In the genomic region with DNA sequence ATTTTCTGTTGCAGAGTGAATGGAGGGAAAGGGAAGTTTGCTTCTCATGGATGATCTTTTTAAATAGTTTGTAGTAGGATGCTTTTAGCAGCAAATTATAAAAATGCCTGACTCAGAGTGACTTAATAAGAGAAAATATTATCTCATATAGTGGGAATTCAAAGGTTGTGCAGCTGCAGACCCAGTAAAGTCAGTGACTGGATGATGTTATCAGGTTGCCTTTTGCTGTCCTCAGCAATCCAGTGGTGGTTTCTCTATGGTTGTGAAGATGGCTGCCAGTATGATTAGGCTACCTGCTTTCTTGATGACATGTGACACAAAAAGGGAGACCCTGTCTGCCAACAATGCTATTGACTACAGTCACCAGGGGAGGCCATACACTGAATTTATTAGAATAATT, we compare ENCODE assay signal across 30 cellular contexts.
DNase-seq lines count a peak whose midpoint lies in the region; ATAC-seq and TF ChIP-seq lines count a peak whose summit lies in the region.
"Had no signal": no experiment of that assay in that cellular context is flagged by ENCODE, and none has a peak within 500 bp of the region (broad histone marks: within the 10 kb centered on the region; RNA-seq: fewer than 3 reads in every experiment).

No MANE protein-coding gene starts in this region.

- H4K20me1 ChIP-seq in KMS-11 (ENCODE audit: insufficient read depth) = no peaks in the 10 kb centered on the region

- H3K36me3 ChIP-seq in KMS-11 (ENCODE audit: insufficient read depth) (peaks cover 2% of the 10 kb centered on the region; the same call in 1 of the 2 replicates), brain microvascular endothelial cell (replicated peaks) (no peaks in the 10 kb centered on the region), Peyer's patch (no peaks in the 10 kb centered on the region), esophagus muscularis mucosa (peaks cover 0 to 10% (median 2%) of the 10 kb centered on the region in 4 donors)
- H3K36me3 ChIP-seq: neural progenitor cell, vagina had no signal

- peak overlapping the region; percentile 14; the same call in 1 of the 2 replicates for H3K4me2 ChIP-seq in KMS-11
- H3K4me2 ChIP-seq: neural progenitor cell had no signal

- TF ChIP-seq POLR2A in Peyer's patch (IDR thresholded peaks at IDR 0.05) (no peak), esophagus muscularis mucosa (IDR thresholded peaks at IDR 0.05; ENCODE audit: low read depth) (no peak)

- peaks cover 16% of the 10 kb centered on the region for H3K4me1 ChIP-seq in KMS-11 (ENCODE audit: low read depth, poor library complexity, severe bottlenecking)
- no peaks in the 10 kb centered on the region for H3K4me1 ChIP-seq in Peyer's patch
- H3K4me1 ChIP-seq in esophagus muscularis mucosa = no peaks in the 10 kb centered on the region
- H3K4me1 ChIP-seq: left ventricle myocardium inferior, neural progenitor cell, spleen, stomach, vagina had no signal

- no peaks in the 10 kb centered on the region for H3K79me2 ChIP-seq in KMS-11 (ENCODE audit: insufficient read depth, low read depth)

- no peak overlapping the region for H3K9ac ChIP-seq in KMS-11
- H3K9ac ChIP-seq: neural progenitor cell had no signal

- in situ Hi-C loops in brain microvascular endothelial cell (cut with HindIII; ENCODE audit: low pct_ligation_motif_present, low sequenced_read_pairs) = no loop called here

- TF ChIP-seq EP300 in esophagus muscularis mucosa (IDR thresholded peaks at IDR 0.05) = no peak

- H3K27me3 ChIP-seq in KMS-11 (ENCODE audit: insufficient read depth, low read depth) = no peaks in the 10 kb centered on the region
- H3K27me3 ChIP-seq in brain microvascular endothelial cell (replicated peaks) = no peaks in the 10 kb centered on the region
- H3K27me3 ChIP-seq in Peyer's patch = no peaks in the 10 kb centered on the region
- H3K27me3 ChIP-seq in esophagus muscularis mucosa = no peaks in the 10 kb centered on the region
- H3K27me3 ChIP-seq: dorsolateral prefrontal cortex, neural progenitor cell, spleen, stomach, vagina had no signal

- DNase-seq in AG08396 (ENCODE audit: low spot score) = peak; percentile 26
- DNase-seq in brain microvascular endothelial cell = peak; percentile 66
- DNase-seq in hepatic stellate cell (ENCODE audit: low spot score) = peak; percentile 32
- no peak for DNase-seq in Peyer's patch
- no peak for DNase-seq in esophagus muscularis mucosa (ENCODE audit: extremely low spot score)
- DNase-seq: activated CD4-positive, alpha-beta T cell treated with anti-CD3 and anti-CD28 coated beads, Interleukin-2, amount 50 U/mL, for 1 hour; activated CD4-positive, CD25-positive, alpha-beta regulatory T cell; activated gamma-delta T cell; activated naive CD8-positive, alpha-beta T cell treated with anti-CD3 and anti-CD28 coated beads for 36 hours; activated T-cell treated with anti-CD3 and anti-CD28 coated beads, Interleukin-2, amount 50 U/mL, for 1 hour; AML-193; CD8-positive, alpha-beta T cell; cerebellar nuclear complex; dorsolateral prefrontal cortex; H7; left ventricle myocardium inferior; NCI-H1092 treated with DMSO at 0.1 percent for 48 hours; NCI-H187 treated with DMSO at 0.1 percent for 48 hours; NCI-H2171; NCI-H510A; right cardiac atrium; spleen; stimulated activated CD4-positive, alpha-beta T cell treated with anti-CD3 and anti-CD28 coated beads, Interleukin-2, amount 100 ng/mL, for 48 hours; stomach had no signal

- no peak overlapping the region for H2AFZ ChIP-seq in KMS-11 (ENCODE audit: low read depth)
- H2AFZ ChIP-seq: neural progenitor cell had no signal

- TF ChIP-seq CTCF in KMS-11 (conservative IDR thresholded peaks at IDR 0.05; ENCODE audit: low read depth, low read length) (no peak), brain microvascular endothelial cell (IDR thresholded peaks at IDR 0.05; ENCODE audit: low read depth, low read length, missing control alignments) (no peak), Peyer's patch (IDR thresholded peaks at IDR 0.05) (no peak), esophagus muscularis mucosa (IDR thresholded peaks at IDR 0.05) (no peak)

- H3K27ac ChIP-seq in KMS-11 = no peak overlapping the region
- no peak overlapping the region for H3K27ac ChIP-seq in brain microvascular endothelial cell
- no peak overlapping the region for H3K27ac ChIP-seq in Peyer's patch
- H3K27ac ChIP-seq in esophagus muscularis mucosa (replicated peaks in 1 of 4) = no peak overlapping the region
- H3K27ac ChIP-seq: dorsolateral prefrontal cortex, left ventricle myocardium inferior, neural progenitor cell, RWPE1, spleen, stomach, vagina had no signal

- no peaks in the 10 kb centered on the region for H3K9me3 ChIP-seq in Peyer's patch
- H3K9me3 ChIP-seq in esophagus muscularis mucosa = no peaks in the 10 kb centered on the region
- H3K9me3 ChIP-seq: left ventricle myocardium inferior, spleen, stomach, vagina had no signal

- ATAC-seq in HG03095 (IDR thresholded peaks at IDR 0.05; ENCODE audit: unreplicated experiment) = no peak
- no peak for ATAC-seq in HG03196 (IDR thresholded peaks at IDR 0.05; ENCODE audit: unreplicated experiment)
- ATAC-seq: CD8-positive, alpha-beta T cell; right cardiac atrium had no signal

- intact Hi-C loops in esophagus muscularis mucosa (cut with DNase I) = no loop called here

- no peak overlapping the region for H3K4me3 ChIP-seq in KMS-11 (IDR thresholded peaks at IDR 0.05; ENCODE audit: insufficient read depth, low read depth, low read length)
- H3K4me3 ChIP-seq in brain microvascular endothelial cell (ENCODE audit: low read depth, low read length) = no peak overlapping the region
- no peak overlapping the region for H3K4me3 ChIP-seq in Peyer's patch
- H3K4me3 ChIP-seq in esophagus muscularis mucosa = no peak overlapping the region
- H3K4me3 ChIP-seq: dorsolateral prefrontal cortex, left ventricle myocardium inferior, neural progenitor cell, spleen, stomach, vagina had no signal

Comparison
In these comparisons a context has a peak if more than half of its experiments do, and no peak if none do; other contexts are left out.
1. DNase-seq: peak in AG08396 (single experiment), brain microvascular endothelial cell (single experiment) and hepatic stellate cell (single experiment); none in Peyer's patch (0 of 3) and esophagus muscularis mucosa (single experiment).